ENCODE assay signal across 8 cellular contexts in the genomic region with DNA sequence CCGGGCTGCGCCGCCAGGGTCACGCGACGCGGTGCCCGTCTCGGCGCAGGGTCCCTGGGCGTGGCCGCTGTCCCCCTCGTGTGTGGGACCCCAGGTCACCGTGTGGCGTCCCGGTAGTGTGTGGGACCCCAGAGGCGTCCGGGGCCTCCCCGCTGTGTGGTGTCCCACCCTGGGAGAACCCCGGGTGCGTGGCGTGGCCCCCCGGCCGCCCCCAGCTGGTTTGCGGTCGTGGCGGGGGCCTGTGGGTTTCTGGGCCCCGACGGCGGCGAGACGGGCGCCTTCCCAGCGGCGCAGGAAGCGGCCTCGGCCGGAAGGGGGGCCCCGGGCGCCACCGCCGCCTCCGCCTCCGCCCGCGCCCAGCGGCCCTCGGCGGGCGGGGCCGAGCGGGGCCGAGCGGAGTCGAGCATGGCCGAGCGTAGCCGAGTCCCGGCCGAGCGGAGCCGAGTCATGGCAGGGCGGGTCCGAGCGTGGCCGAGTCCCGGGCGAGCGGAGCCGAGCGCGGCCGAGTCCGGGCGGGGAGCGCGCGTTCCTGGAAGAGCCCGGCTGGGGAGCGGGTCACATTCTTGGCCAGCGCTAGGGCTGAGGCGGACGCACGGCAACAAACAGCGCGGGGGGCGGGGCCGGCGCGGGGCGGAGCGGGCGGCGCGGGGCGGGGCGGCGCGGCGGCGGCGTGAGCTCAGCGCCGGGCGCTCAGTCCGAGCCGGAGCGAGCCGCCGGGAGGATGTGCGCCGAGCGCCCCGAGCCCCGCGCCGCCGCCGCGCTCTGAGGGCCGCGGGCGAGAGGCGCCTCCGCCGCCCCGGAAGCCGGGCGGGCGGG. TPM values are rescaled to one million over a fixed set of nuclear protein-coding genes. Genes with fewer than 3 reads are reported as not detected.
DNase-seq lines count a peak whose midpoint lies in the region; ATAC-seq and TF ChIP-seq lines count a peak whose summit lies in the region.

No MANE protein-coding gene starts in this region.

- TF ChIP-seq POLR2A in breast epithelium (IDR thresholded peaks at IDR 0.05), result no peak

- CTCF ChIA-PET in AG04450 (lab: Charles Lee), result no interaction called here

- DNase-seq in AG04450 (ENCODE audit: low read depth, low spot score), result peak; percentile 92
- DNase-seq in NCI-H2171 treated with DMSO at 0.1 percent for 48 hours (lab: John Stamatoyannopoulos, UW), result peak; percentile 93
- DNase-seq in WERI-Rb-1, result peak; percentile 94
- peak; percentile 95 to 97 for DNase-seq in breast epithelium (ENCODE audit: low spot score in 2 of 2)
- DNase-seq in iPS-NIHi11 (ENCODE audit: low spot score), result peak; percentile 99

- H3K4me3 ChIP-seq in AG04450 (ENCODE audit: low read depth, low read length), result peak overlapping the region; percentile 82
- H3K4me3 ChIP-seq in WERI-Rb-1 (ENCODE audit: low read depth, low read length), result peak overlapping the region; percentile 75
- peak overlapping the region; percentile 69 to 89 (median 75) for H3K4me3 ChIP-seq in breast epithelium
- peak overlapping the region; percentile 36 to 63 (median 48) for H3K4me3 ChIP-seq in skin epidermis

- H3K36me3 ChIP-seq in WERI-Rb-1, result peaks cover 30% of the 10 kb centered on the region
- no peaks in the 10 kb centered on the region for H3K36me3 ChIP-seq in breast epithelium

- POLR2A ChIA-PET in AG04450 (lab: Yijun Ruan, JAX), result interaction anchor here (0.5 to 1.2 kb wide), 19 partner anchors 10 to 164 kb away, joined by 3 to 19 read pairs (median 4); a partner anchor contains a TSS

- TF ChIP-seq CTCF in AG04450 (IDR thresholded peaks at IDR 0.05; ENCODE audit: low read depth, low read length) (no peak), WERI-Rb-1 (IDR thresholded peaks at IDR 0.05; ENCODE audit: low read depth, low read length) (0 out of 2 replicates have a peak, but pooled peaks have one; percentile 2), breast epithelium (IDR thresholded peaks at IDR 0.05) (peak in 1 of 3 donors; percentile 49)

- no peaks in the 10 kb centered on the region for H3K27me3 ChIP-seq in AG04450 (ENCODE audit: control insufficient read depth, insufficient read depth, low read length)
- no peaks in the 10 kb centered on the region for H3K27me3 ChIP-seq in WERI-Rb-1 (ENCODE audit: insufficient read depth, low read depth, severe bottlenecking)
- H3K27me3 ChIP-seq in breast epithelium, result no peaks in the 10 kb centered on the region

- H3K27ac ChIP-seq in AG04450 (ENCODE audit: low read depth, low read length) (peak overlapping the region; percentile 89), WERI-Rb-1 (peak overlapping the region; percentile 97), breast epithelium (peak overlapping the region; percentile 98), skin epidermis (peak overlapping the region; percentile 89 to 100 (median 98))

- H3K9me3 ChIP-seq in AG04450 (ENCODE audit: control insufficient read depth, insufficient read depth, low read length) (peaks cover 6% of the 10 kb centered on the region; the same call in 1 of the 2 replicates), WERI-Rb-1 (ENCODE audit: severe bottlenecking) (no peaks in the 10 kb centered on the region), breast epithelium (no peaks in the 10 kb centered on the region)

- ATAC-seq in GM18873 (IDR thresholded peaks at IDR 0.05; ENCODE audit: low FRiP score, unreplicated experiment) (peak; percentile 84), HG03108 (IDR thresholded peaks at IDR 0.05; ENCODE audit: unreplicated experiment) (peak; percentile 78)

- intact Hi-C loops in breast epithelium (cut with DNase I; ENCODE audit: low total_unique reads), result no loop called here

- peaks cover 7 to 15% of the 10 kb centered on the region in 2 donors for H3K4me1 ChIP-seq in breast epithelium

RNA-seq across cellular contexts. Expression of a gene that starts 0.6 kb away (rescaled TPM):
- 6.7 and 9.0 TPM in 2 replicates for polyA plus RNA-seq in AG04450 (2011; rRNA removed)
- polyA minus RNA-seq in AG04450 (2011; rRNA and poly(A)+ RNA removed), result 6.7 and 9.0 TPM in 2 replicates
- 10 to 100 TPM; 22.1 to 33.8 (median 26.7) TPM for total RNA-seq in breast epithelium

RNA-seq across cellular contexts. Expression of a gene that starts 33.0 kb away (rescaled TPM):
- polyA plus RNA-seq in AG04450 (2011; rRNA removed), result 9.7 and 12.6 TPM in 2 replicates
- 4.9 and 5.7 TPM in 2 replicates for polyA minus RNA-seq in AG04450 (2011; rRNA and poly(A)+ RNA removed)
- 10 to 100 TPM; 28.6 to 33.1 (median 29.9) TPM for total RNA-seq in breast epithelium

Comparison
In these comparisons a context has a peak if more than half of its experiments do, and no peak if none do; other contexts are left out.
1. Peak in every context shown above with its lines: DNase-seq, ATAC-seq, H3K4me3 ChIP-seq and H3K27ac ChIP-seq.